ENCODE assay signal across 8 cellular contexts in genomic region chr9:72203205-72203803, GRCh38. TPM values are rescaled to one million over a fixed set of nuclear protein-coding genes. Genes with fewer than 3 reads are reported as not detected.
DNase-seq lines count a peak whose midpoint lies in the region; ATAC-seq lines count a peak whose summit lies in the region.

No MANE protein-coding gene starts in this region.

- H3K4me3 Mint-ChIP-seq in activated CD4-positive, alpha-beta memory T cell treated with anti-CD3 and anti-CD28 coated beads, Interleukin-2, amount 10 ng/mL, durations not matched to agents 7 days and 5 days: no peak overlapping the region

- POLR2A ChIA-PET in activated CD4-positive, alpha-beta memory T cell treated with anti-CD3 and anti-CD28 coated beads, Interleukin-2, amount 10 ng/mL, durations not matched to agents 7 days and 5 days (lab: Charles Lee): interaction anchor here (0.6 kb wide), 1 partner anchor 58 kb away, joined by 4 read pairs; no protein-coding TSS in a partner anchor

- H3K27ac Mint-ChIP-seq in activated CD4-positive, alpha-beta memory T cell treated with anti-CD3 and anti-CD28 coated beads, Interleukin-2, amount 10 ng/mL, durations not matched to agents 7 days and 5 days: no peak overlapping the region

- no peaks in the 10 kb centered on the region for H3K4me1 Mint-ChIP-seq in activated CD4-positive, alpha-beta memory T cell treated with anti-CD3 and anti-CD28 coated beads, Interleukin-2, amount 10 ng/mL, durations not matched to agents 7 days and 5 days

- CTCF ChIA-PET in activated CD4-positive, alpha-beta memory T cell treated with anti-CD3 and anti-CD28 coated beads, Interleukin-2, amount 10 ng/mL, durations not matched to agents 7 days and 5 days (lab: Charles Lee): interaction anchor here (1.2 kb wide), 1 partner anchor 78 kb away, joined by 3 read pairs; no protein-coding TSS in a partner anchor

- DNase-seq in NCI-H510A treated with DMSO at 0.1 percent for 48 hours (lab: John Stamatoyannopoulos, UW) (peak; percentile 55), NCI-H510A (lab: John Stamatoyannopoulos, UW) (no peak), HT1080 (ENCODE audit: low read depth) (peak; percentile 8), SW480 (ENCODE audit: low spot score) (peak; percentile 36), iPS DF 4.7 (ENCODE audit: extremely low read depth, low spot score) (peak; percentile 25), ureter (ENCODE audit: low spot score) (no peak)
- no peak for DNase-seq in activated CD4-positive, alpha-beta memory T cell treated with anti-CD3 and anti-CD28 coated beads, Interleukin-2, amount 10 ng/mL, durations not matched to agents 7 days and 5 days

- H3K27me3 Mint-ChIP-seq in activated CD4-positive, alpha-beta memory T cell treated with anti-CD3 and anti-CD28 coated beads, Interleukin-2, amount 10 ng/mL, durations not matched to agents 7 days and 5 days: peaks cover 7% of the 10 kb centered on the region

- peak; percentile 60 for ATAC-seq in GM21528 (IDR thresholded peaks at IDR 0.05; ENCODE audit: low FRiP score, unreplicated experiment)

- no peaks in the 10 kb centered on the region for H3K36me3 Mint-ChIP-seq in activated CD4-positive, alpha-beta memory T cell treated with anti-CD3 and anti-CD28 coated beads, Interleukin-2, amount 10 ng/mL, durations not matched to agents 7 days and 5 days (ENCODE audit: low read depth)

- H3K9me3 Mint-ChIP-seq in activated CD4-positive, alpha-beta memory T cell treated with anti-CD3 and anti-CD28 coated beads, Interleukin-2, amount 10 ng/mL, durations not matched to agents 7 days and 5 days: no peaks in the 10 kb centered on the region

RNA-seq across cellular contexts. Expression of gene GDA, which starts 54.1 kb away (rescaled TPM):
- not detected in 2 replicates for total RNA-seq in HT1080 (2014; rRNA removed; shearing (Covaris generic))
- polyA plus RNA-seq in HT1080 (2015; cell fraction: cytosol; rRNA removed): 0.05 TPM in 1 of 2 replicates, not detected in the other
- polyA plus RNA-seq in HT1080 (2015; cell fraction: nucleus; rRNA removed): not detected in 2 replicates
- total RNA-seq in activated CD4-positive, alpha-beta memory T cell treated with anti-CD3 and anti-CD28 coated beads, Interleukin-2, amount 10 ng/mL, durations not matched to agents 7 days and 5 days: not detected
- total RNA-seq in ureter: 6.6 TPM

Comparison
In these comparisons a context has a peak if more than half of its experiments do, and no peak if none do; other contexts are left out.
1. DNase-seq: peak in NCI-H510A treated with DMSO at 0.1 percent for 48 hours (single experiment), HT1080 (single experiment), SW480 (single experiment) and iPS DF 4.7 (single experiment); none in NCI-H510A (single experiment), activated CD4-positive, alpha-beta memory T cell treated with anti-CD3 and anti-CD28 coated beads, Interleukin-2, amount 10 ng/mL, durations not matched to agents 7 days and 5 days (single experiment) and ureter (single experiment).